Comparison of ENCODE assay signal across 8 cellular contexts in genomic region chr17:35947156-35947585, GRCh38. TPM values are rescaled to one million over a fixed set of nuclear protein-coding genes. Genes with fewer than 3 reads are reported as not detected.
DNase-seq lines count a peak whose midpoint lies in the region; ATAC-seq and TF ChIP-seq lines count a peak whose summit lies in the region.

No MANE protein-coding gene starts in this region.

- in situ Hi-C loops in Caki2 (cut with HindIII; ENCODE audit: low pct_unique_long_range_greater_than_20kb, low sequenced_read_pairs) (no loop called here), gastrocnemius medialis (cut with MboI; ENCODE audit: low sequenced_read_pairs in 4 of 4) (no loop called here)

- no peak overlapping the region for H3K27ac ChIP-seq in PC-9
- no peak overlapping the region for H3K27ac ChIP-seq in cardiac muscle cell
- H3K27ac ChIP-seq in gastrocnemius medialis, result no peak overlapping the region

- H3K4me1 ChIP-seq in PC-9 (replicated peaks; ENCODE audit: insufficient read depth) (no peaks in the 10 kb centered on the region), cardiac muscle cell (ENCODE audit: low read depth) (no peaks in the 10 kb centered on the region), gastrocnemius medialis (no peaks in the 10 kb centered on the region)

- CTCF ChIA-PET in PC-9 (lab: Charles Lee), result interaction anchor here (0.7 kb wide), 1 partner anchor 65 kb away, joined by 6 read pairs; no protein-coding TSS in a partner anchor

- H3F3A ChIP-seq in PC-9 (ENCODE audit: insufficient read depth, low read depth), result no peaks in the 10 kb centered on the region

- H2AFZ ChIP-seq in PC-9, result no peak overlapping the region

- intact Hi-C loops in PC-9 (cut with micrococcal nuclease; ENCODE audit: unreplicated experiment), result loop anchor here (10.0 kb wide), 1 partner anchor 92 kb away; no protein-coding TSS in a partner anchor
- intact Hi-C loops in gastrocnemius medialis (cut with DNase I; ENCODE audit: low total_unique reads), result no loop called here

- H3K36me3 ChIP-seq in PC-9 (ENCODE audit: low read depth) (no peaks in the 10 kb centered on the region), cardiac muscle cell (no peaks in the 10 kb centered on the region), gastrocnemius medialis (no peaks in the 10 kb centered on the region)

- H3K4me2 ChIP-seq in PC-9, result peak overlapping the region; percentile 49

- H3K4me3 ChIP-seq in PC-9 (no peak overlapping the region; the same call in 1 of the 2 replicates), cardiac muscle cell (no peak overlapping the region), gastrocnemius medialis (no peak overlapping the region)

- TF ChIP-seq POLR2A in gastrocnemius medialis (IDR thresholded peaks at IDR 0.05), result no peak

- H3K27me3 ChIP-seq in PC-9 (ENCODE audit: insufficient read depth, low read depth) (peaks cover 28% of the 10 kb centered on the region), cardiac muscle cell (no peaks in the 10 kb centered on the region), gastrocnemius medialis (peaks cover 0 to 2% (median 0%) of the 10 kb centered on the region in 3 donors)

- H3K79me2 ChIP-seq in PC-9 (ENCODE audit: low read depth), result no peaks in the 10 kb centered on the region

- peak; percentile 68 for DNase-seq in Caki2 (ENCODE audit: low read depth)
- peak; percentile 38 for DNase-seq in HuH-7 (ENCODE audit: low spot score)
- peak in 1 of 2 experiments; percentile 47 for DNase-seq in PC-9
- DNase-seq in activated T-helper 9 cell treated with anti-CD3 and anti-CD28 coated beads, Interleukin-2, amount 50 U/mL, for 16 hours (ENCODE audit: low read depth), result peak; percentile 15
- peak; percentile 58 to 78 for DNase-seq in cardiac muscle cell (ENCODE audit: low read depth in 1 of 2, low spot score in 1 of 2)
- no peak for DNase-seq in gastrocnemius medialis

- no peaks in the 10 kb centered on the region for H3K9me3 ChIP-seq in PC-9 (ENCODE audit: insufficient read depth, low read depth)
- H3K9me3 ChIP-seq in cardiac muscle cell (ENCODE audit: low read depth), result no peaks in the 10 kb centered on the region
- no peaks in the 10 kb centered on the region for H3K9me3 ChIP-seq in gastrocnemius medialis

- H3K9me2 ChIP-seq in PC-9 (ENCODE audit: insufficient read depth), result no peaks in the 10 kb centered on the region

- no peak for ATAC-seq in gastrocnemius medialis
- ATAC-seq in GM18870 (IDR thresholded peaks at IDR 0.05; ENCODE audit: unreplicated experiment), result no peak
- ATAC-seq in HG03342 (IDR thresholded peaks at IDR 0.05; ENCODE audit: unreplicated experiment), result no peak

- no TSS peak for BruUV-seq in PC-9 (replicated peaks; lab: Mats Ljungman, UMichigan)

- POLR2A ChIA-PET in PC-9 (lab: Charles Lee; ENCODE audit: unreplicated experiment), result no interaction called here

- TF ChIP-seq CTCF in PC-9 (conservative IDR thresholded peaks at IDR 0.05), result peak; percentile 85
- TF ChIP-seq CTCF in cardiac muscle cell (IDR thresholded peaks at IDR 0.05; ENCODE audit: low read depth, low read length), result peak; percentile 89
- peak in 4 of 5 experiments; percentile 26 to 57 (median 40) for TF ChIP-seq CTCF in gastrocnemius medialis (IDR thresholded peaks at IDR 0.05 in 4 of 5, conservative IDR thresholded peaks at IDR 0.05 in 1 of 5)

- no peaks in the 10 kb centered on the region for H4K20me1 ChIP-seq in PC-9 (ENCODE audit: insufficient read depth)

RNA-seq across cellular contexts. Expression of gene LYZL6, which starts 3.7 kb away (rescaled TPM):
- not detected in 2 replicates for total RNA-seq in Caki2 (2014; rRNA removed; shearing (Covaris generic); ENCODE audit: low replicate concordance)
- total RNA-seq in PC-9 (2021), result not detected in 2 replicates
- total RNA-seq in cardiac muscle cell, result not detected in 2 replicates
- not detected in 2 replicates for polyA plus RNA-seq in cardiac muscle cell
- total RNA-seq in gastrocnemius medialis, result not detected

RNA-seq across cellular contexts. Expression of gene RDM1, which starts 16.6 kb away (rescaled TPM):
- 12.8 and 13.7 TPM in 2 replicates for total RNA-seq in Caki2 (2014; rRNA removed; shearing (Covaris generic); ENCODE audit: low replicate concordance)
- total RNA-seq in PC-9 (2021) (14.5 and 15.5 TPM in 2 replicates), cardiac muscle cell (0.35 and 6.4 TPM in 2 replicates), gastrocnemius medialis (not detected)
- 2.6 and 17.8 TPM in 2 replicates for polyA plus RNA-seq in cardiac muscle cell

RNA-seq across cellular contexts. Expression of gene CCL16, which starts 34.1 kb away (rescaled TPM):
- not detected in 2 replicates for total RNA-seq in Caki2 (2014; rRNA removed; shearing (Covaris generic); ENCODE audit: low replicate concordance)
- total RNA-seq in PC-9 (2021), result not detected in 2 replicates
- total RNA-seq in cardiac muscle cell, result not detected in 2 replicates
- polyA plus RNA-seq in cardiac muscle cell, result not detected in 2 replicates
- total RNA-seq in gastrocnemius medialis, result under 1 TPM in 1 of 4 donors, not detected in 3; 0.33 TPM

RNA-seq across cellular contexts. Expression of gene CCL14, which starts 39.4 kb away (rescaled TPM):
- total RNA-seq in Caki2 (2014; rRNA removed; shearing (Covaris generic); ENCODE audit: low replicate concordance), result not detected in 2 replicates
- not detected in 2 replicates for total RNA-seq in PC-9 (2021)
- not detected in 2 replicates for total RNA-seq in cardiac muscle cell
- not detected in 2 replicates for polyA plus RNA-seq in cardiac muscle cell
- 10 to 100 TPM in 2 of 4 donors, 1 to 10 TPM in 2; 4.9 to 25.9 (median 12.1) TPM for total RNA-seq in gastrocnemius medialis

RNA-seq across cellular contexts. Expression of gene CCL15, which starts 54.2 kb away (rescaled TPM):
- not detected in 2 replicates for total RNA-seq in Caki2 (2014; rRNA removed; shearing (Covaris generic); ENCODE audit: low replicate concordance)
- total RNA-seq in PC-9 (2021) (not detected in 2 replicates), cardiac muscle cell (not detected in 2 replicates), gastrocnemius medialis (not detected)
- polyA plus RNA-seq in cardiac muscle cell, result not detected in 2 replicates

Comparison
In these comparisons a context has a peak if more than half of its experiments do, and no peak if none do; other contexts are left out.
1. DNase-seq: peak in Caki2 (single experiment), HuH-7 (single experiment), activated T-helper 9 cell treated with anti-CD3 and anti-CD28 coated beads, Interleukin-2, amount 50 U/mL, for 16 hours (single experiment) and cardiac muscle cell (2 of 2); none in gastrocnemius medialis (0 of 2).
2. Peak in every context shown above with its lines, with median percentiles within 50 percentile points of each other: CTCF ChIP-seq.